ENCODE assay signal across 18 cellular contexts in the genomic region with DNA sequence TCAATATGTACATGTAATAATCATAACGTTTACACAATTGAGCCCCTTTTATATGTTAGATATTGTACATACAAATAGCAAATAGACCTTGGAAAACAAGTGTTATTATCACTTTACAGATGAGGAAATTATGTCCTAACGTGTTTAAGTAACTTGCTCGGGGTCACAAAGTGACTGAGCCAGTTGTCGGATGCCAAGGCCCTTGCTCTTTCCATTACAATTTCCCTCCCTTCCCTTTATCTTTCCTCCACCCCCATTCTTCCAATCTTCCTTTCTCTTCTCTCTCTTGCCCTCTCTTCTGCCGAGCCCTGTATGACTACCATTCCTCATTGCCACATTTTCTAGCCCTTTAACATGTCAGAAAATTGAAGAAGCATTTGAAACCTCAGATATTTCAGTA. TPM values are rescaled to one million over a fixed set of nuclear protein-coding genes. Genes with fewer than 3 reads are reported as not detected.
DNase-seq lines count a peak whose midpoint lies in the region; ATAC-seq, FAIRE-seq and TF ChIP-seq lines count a peak whose summit lies in the region.
"Had no signal": no experiment of that assay in that cellular context is flagged by ENCODE, and none has a peak within 500 bp of the region (broad histone marks: within the 10 kb centered on the region; RNA-seq: fewer than 3 reads in every experiment).

No MANE protein-coding gene starts in this region.

- H3K27me3 ChIP-seq in SJSA1 (replicated peaks) (no peaks in the 10 kb centered on the region), hepatocyte (no peaks in the 10 kb centered on the region), osteoblast (ENCODE audit: insufficient read depth, low read length) (no peaks in the 10 kb centered on the region)
- H3K27me3 ChIP-seq: SJCRH30, uterus had no signal

- TF ChIP-seq POLR2A in H54 (IDR thresholded peaks at IDR 0.05; ENCODE audit: low read depth, low read length), result no peak

- FAIRE-seq in G401.6 (lab: Jason Lieb, UNC) (peak; percentile 58), H54 (lab: Jason Lieb, UNC) (no peak)
- FAIRE-seq: GM19239 had no signal

- 56% methylated on average over 5 of the region's 5 CpGs for WGBS in hepatocyte (ENCODE audit: low lambda C conversion rate, missing lambda C conversion rate)

- peak overlapping the region; percentile 6 for H2AFZ ChIP-seq in hepatocyte
- H2AFZ ChIP-seq in osteoblast (ENCODE audit: low read length), result peak overlapping the region; percentile 63

- H3K4me3 ChIP-seq in SJSA1 (no peak overlapping the region), hepatocyte (no peak overlapping the region), osteoblast (ENCODE audit: insufficient read depth, low read length) (no peak overlapping the region)
- H3K4me3 ChIP-seq: SJCRH30, uterus had no signal

- H3K9me2 ChIP-seq in hepatocyte (replicated peaks; ENCODE audit: insufficient read depth), result no peaks in the 10 kb centered on the region

- peak overlapping the region; percentile 45 for H3K4me2 ChIP-seq in hepatocyte
- no peak overlapping the region for H3K4me2 ChIP-seq in osteoblast (ENCODE audit: insufficient read depth, low read length)

- H4K20me1 ChIP-seq in hepatocyte (ENCODE audit: insufficient read depth, poor library complexity, severe bottlenecking) (no peaks in the 10 kb centered on the region), osteoblast (ENCODE audit: insufficient read depth, low read length) (no peaks in the 10 kb centered on the region)

- H3K9me3 ChIP-seq in SJSA1 (replicated peaks) (no peaks in the 10 kb centered on the region), hepatocyte (ENCODE audit: low read depth) (no peaks in the 10 kb centered on the region), osteoblast (ENCODE audit: low read depth, low read length) (no peaks in the 10 kb centered on the region)
- H3K9me3 ChIP-seq: SJCRH30, uterus had no signal

- H3K36me3 ChIP-seq in SJSA1, result no peaks in the 10 kb centered on the region
- no peaks in the 10 kb centered on the region for H3K36me3 ChIP-seq in hepatocyte (replicated peaks; ENCODE audit: insufficient read depth, low read depth)
- H3K36me3 ChIP-seq in osteoblast (ENCODE audit: insufficient read depth, low read length), result no peaks in the 10 kb centered on the region
- H3K36me3 ChIP-seq: SJCRH30, uterus had no signal

- no peak for DNase-seq in SJSA1 (ENCODE audit: low read depth in 1 of 2, low spot score in 2 of 2)
- DNase-seq in hepatocyte (ENCODE audit: low spot score), result no peak
- DNase-seq in osteoblast (ENCODE audit: insufficient read length, low spot score, missing footprints), result no peak
- DNase-seq in NCI-H226, result no peak
- no peak for DNase-seq in H54 (ENCODE audit: insufficient read length, low spot score)
- DNase-seq: activated effector memory CD4-positive, alpha-beta T cell treated with anti-CD3 and anti-CD28 coated beads, Interleukin-2, amount 50 U/mL, for 16 hours; CD4-positive, alpha-beta memory T cell; DND-41; hypothalamus; nucleus accumbens; stimulated activated CD4-positive, alpha-beta T cell treated with anti-CD3 and anti-CD28 coated beads, Interleukin-2, amount 100 ng/mL, for 48 hours; uterus had no signal

- ATAC-seq in HG03342 (IDR thresholded peaks at IDR 0.05; ENCODE audit: unreplicated experiment) (no peak), GM18870 (IDR thresholded peaks at IDR 0.05; ENCODE audit: unreplicated experiment) (no peak)
- ATAC-seq: activated CD4-positive, CD25-positive, alpha-beta regulatory T cell treated with anti-CD3 and anti-CD28 coated beads, Interleukin-2, amount 50 U/mL, for 24 hours had no signal

- H3K79me2 ChIP-seq in hepatocyte (no peaks in the 10 kb centered on the region), osteoblast (ENCODE audit: insufficient read depth, low read length) (no peaks in the 10 kb centered on the region)

- H3K27ac ChIP-seq in SJSA1, result peak overlapping the region; percentile 16; the same call in 1 of the 2 replicates
- H3K27ac ChIP-seq in hepatocyte, result peak overlapping the region; percentile 82
- peak overlapping the region; percentile 2 for H3K27ac ChIP-seq in osteoblast (ENCODE audit: low read depth, low read length)
- H3K27ac ChIP-seq: SJCRH30, uterus had no signal

- H3K4me1 ChIP-seq in SJSA1 (replicated peaks), result peaks cover 39% of the 10 kb centered on the region
- H3K4me1 ChIP-seq in hepatocyte (ENCODE audit: insufficient read depth), result peaks cover 17% of the 10 kb centered on the region
- H3K4me1 ChIP-seq in osteoblast (ENCODE audit: insufficient read depth, low read length), result peaks cover 29% of the 10 kb centered on the region
- H3K4me1 ChIP-seq: uterus had no signal

- TF ChIP-seq CTCF in hepatocyte (IDR thresholded peaks at IDR 0.05; ENCODE audit: poor library complexity), result no peak
- TF ChIP-seq CTCF in osteoblast (IDR thresholded peaks at IDR 0.05; ENCODE audit: extremely low read depth, low read depth, low read length), result no peak

RNA-seq across cellular contexts. Expression of gene RAD23B, which starts 34.4 kb away (rescaled TPM):
- total RNA-seq in SJSA1 (2014; rRNA removed; shearing (Covaris generic)), result 69.2 and 81.2 TPM in 2 replicates
- total RNA-seq in hepatocyte (126 and 142 TPM in 2 replicates), osteoblast (148 and 157 TPM in 2 replicates)
- polyA plus RNA-seq in hepatocyte, result 15.9 and 19.4 TPM in 2 replicates

Comparison
In these comparisons a context has a peak if more than half of its experiments do, and no peak if none do; other contexts are left out.
1. H3K27ac ChIP-seq: peak in every context shown above with its lines; median percentile 82 in hepatocyte; 16 in SJSA1; 2 in osteoblast.